Comparison of ENCODE assay signal across 1 cellular context in the genomic region with DNA sequence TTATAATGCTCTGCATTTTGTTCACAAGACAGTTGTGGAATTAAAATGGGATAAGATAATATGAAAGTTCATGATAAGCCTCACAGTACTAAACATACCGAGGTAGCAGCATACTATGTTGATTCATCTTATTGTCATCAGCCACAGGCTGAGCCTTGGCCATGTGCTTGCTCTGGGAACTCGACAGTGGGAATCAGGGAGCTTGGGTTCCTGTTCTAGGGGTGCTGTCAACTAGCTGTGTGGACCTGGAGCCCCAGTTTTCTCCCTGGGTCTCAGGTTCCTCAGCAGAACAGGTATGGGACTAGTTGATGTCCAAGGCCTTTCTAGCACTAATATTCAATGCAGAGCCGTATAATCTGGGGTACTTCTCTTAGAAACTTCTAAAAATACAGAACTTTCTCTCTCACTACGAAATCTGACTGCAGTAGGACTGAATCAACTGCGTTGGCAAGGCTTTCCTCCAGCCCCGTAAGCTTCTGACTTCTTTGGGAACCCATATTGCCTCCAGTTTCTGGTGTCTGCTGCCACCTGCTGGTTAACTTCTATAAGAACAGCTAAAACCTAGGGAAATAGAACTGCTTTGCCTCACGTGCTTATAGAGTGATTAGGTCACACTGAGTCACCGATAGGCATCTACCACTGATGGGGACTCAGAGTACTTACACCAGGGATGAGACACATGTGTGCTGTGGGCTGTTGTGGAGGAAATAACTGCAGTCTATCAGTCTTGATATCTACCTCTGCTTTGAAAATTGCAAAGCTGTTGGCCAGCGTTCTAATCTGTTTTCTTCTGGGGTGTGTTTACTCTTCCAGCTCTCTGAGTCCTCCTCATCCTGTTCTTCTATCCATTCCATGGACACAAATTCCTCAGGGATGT.
TF ChIP-seq lines count a peak whose summit lies in the region.

No MANE protein-coding gene starts in this region.

TF ChIP-seq in IMR-90, 13 proteins besides CTCF, POLR2A, EP300 and RAD21 (continued from another document):
- TF ChIP-seq CHD1 (IDR thresholded peaks at IDR 0.05; ENCODE audit: low read depth, low read length): peak; percentile 96; the same call in 1 of the 2 replicates
- peak; percentile 97 for TF ChIP-seq SMC3 (IDR thresholded peaks at IDR 0.05; ENCODE audit: low read depth, low read length)
- TF ChIP-seq NFE2L2 (IDR thresholded peaks at IDR 0.05; ENCODE audit: low read depth, low read length): 0 out of 2 replicates have a peak, but pooled peaks have one; percentile 7
- TF ChIP-seq USF2 (IDR thresholded peaks at IDR 0.05; ENCODE audit: low read depth, low read length): peak; percentile 94
- no peak for TF ChIP-seq RFX5 (IDR thresholded peaks at IDR 0.05; ENCODE audit: low read depth, low read length)
- peak; percentile 100 for TF ChIP-seq BHLHE40 (IDR thresholded peaks at IDR 0.05; ENCODE audit: low read depth, low read length)
- no peak for TF ChIP-seq MAFK (IDR thresholded peaks at IDR 0.05; ENCODE audit: low read depth, low read length)
- TF ChIP-seq RCOR1 (IDR thresholded peaks at IDR 0.05; ENCODE audit: insufficient replicate concordance, low read length): peak; percentile 21
- TF ChIP-seq CEBPB (IDR thresholded peaks at IDR 0.05; ENCODE audit: low read depth, low read length): peak; percentile 56
TF ChIP-seq in IMR-90: peak in this region for 10.
